In the genomic region with DNA sequence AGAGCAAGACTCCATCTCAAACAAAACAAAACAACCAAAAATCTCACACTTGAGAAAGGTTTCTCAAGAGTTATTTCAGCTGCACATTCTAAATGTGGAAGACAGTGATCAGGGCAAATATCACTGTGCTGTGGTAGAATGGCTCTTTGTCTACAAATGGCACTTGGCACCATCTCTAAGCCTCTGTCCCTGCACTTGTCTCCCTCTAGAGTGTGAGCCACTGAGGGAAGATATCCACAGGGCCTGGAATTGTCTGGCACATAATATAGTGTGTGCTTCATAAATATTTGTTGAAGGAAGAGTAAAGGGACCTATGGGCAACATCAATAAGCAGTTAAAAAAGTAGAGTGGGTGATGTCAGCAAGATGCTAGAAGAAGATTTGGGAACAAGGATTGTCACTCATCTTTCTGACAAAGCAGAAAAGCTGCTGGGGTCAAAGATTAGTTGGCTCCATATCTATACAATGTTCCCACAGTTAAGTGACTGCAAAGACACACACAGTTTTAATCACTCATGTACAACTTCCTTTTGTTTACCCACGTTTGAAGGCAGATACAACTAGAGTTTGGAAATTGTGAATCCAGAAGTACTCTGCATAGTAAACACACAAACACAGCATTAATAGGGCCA, we compare ENCODE assay signal across 17 cellular contexts. TPM values are rescaled to one million over a fixed set of nuclear protein-coding genes. Genes with fewer than 3 reads are reported as not detected.
DNase-seq lines count a peak whose midpoint lies in the region; ATAC-seq lines count a peak whose summit lies in the region.
"Had no signal": no experiment of that assay in that cellular context is flagged by ENCODE, and none has a peak within 500 bp of the region (broad histone marks: within the 10 kb centered on the region; RNA-seq: fewer than 3 reads in every experiment).

No MANE protein-coding gene starts in this region.

- ATAC-seq in sciatic nerve: peak; percentile 24
- ATAC-seq: A549, GM12878, HCT116 had no signal

- DNase-seq in NCI-H2029 treated with DMSO at 0.1 percent for 48 hours (lab: John Stamatoyannopoulos, UW) (peak; percentile 6), NCI-H2029 (lab: John Stamatoyannopoulos, UW) (no peak), Ammon's horn (ENCODE audit: low spot score) (peak; percentile 50), medulla oblongata (ENCODE audit: extremely low spot score) (peak; percentile 70), sciatic nerve (ENCODE audit: low spot score) (no peak), GF-D8 (lab: John Stamatoyannopoulos, UW) (no peak), DMS53 (lab: John Stamatoyannopoulos, UW) (no peak)
- DNase-seq: AML-193; CD4-positive, alpha-beta memory T cell; DMS153; DMS79 treated with DMSO at 0.1 percent for 48 hours; GOT3; H7; HFFc6 had no signal

- intact Hi-C loops in sciatic nerve (cut with DNase I): no loop called here

RNA-seq across cellular contexts. Expression of gene CD101, which starts 19.1 kb away (rescaled TPM):
- total RNA-seq in sciatic nerve: 1.0 TPM
- total RNA-seq: HFFc6 had no signal

RNA-seq across cellular contexts. Expression of gene TTF2, which starts 39.5 kb away (rescaled TPM):
- total RNA-seq in sciatic nerve: 15.3 TPM

Comparison
In these comparisons a context has a peak if more than half of its experiments do, and no peak if none do; other contexts are left out.
1. DNase-seq: peak in NCI-H2029 treated with DMSO at 0.1 percent for 48 hours (single experiment), Ammon's horn (single experiment) and medulla oblongata (single experiment); none in NCI-H2029 (single experiment), sciatic nerve (single experiment), GF-D8 (single experiment) and DMS53 (single experiment).